In genomic region chr2:64608867-64609228, GRCh38 we compare ENCODE assay signal across 2 cellular contexts.
TF ChIP-seq lines count a peak whose summit lies in the region.

No MANE protein-coding gene starts in this region.

TF ChIP-seq in A549, 52 proteins besides CTCF, POLR2A, EP300 and RAD21 (continued from another document):
- TF ChIP-seq, protein P1, sequence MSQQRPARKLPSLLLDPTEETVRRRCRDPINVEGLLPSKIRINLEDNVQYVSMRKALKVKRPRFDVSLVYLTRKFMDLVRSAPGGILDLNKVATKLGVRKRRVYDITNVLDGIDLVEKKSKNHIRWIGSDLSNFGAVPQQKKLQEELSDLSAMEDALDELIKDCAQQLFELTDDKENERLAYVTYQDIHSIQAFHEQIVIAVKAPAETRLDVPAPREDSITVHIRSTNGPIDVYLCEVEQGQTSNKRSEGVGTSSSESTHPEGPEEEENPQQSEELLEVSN (IDR thresholded peaks at IDR 0.05; ENCODE audit: borderline replicate concordance, low read depth): peak; percentile 86

TF ChIP-seq in GM23338, 12 proteins besides CTCF, POLR2A, EP300 and RAD21 (continued from another document):
- TF ChIP-seq, protein P2, sequence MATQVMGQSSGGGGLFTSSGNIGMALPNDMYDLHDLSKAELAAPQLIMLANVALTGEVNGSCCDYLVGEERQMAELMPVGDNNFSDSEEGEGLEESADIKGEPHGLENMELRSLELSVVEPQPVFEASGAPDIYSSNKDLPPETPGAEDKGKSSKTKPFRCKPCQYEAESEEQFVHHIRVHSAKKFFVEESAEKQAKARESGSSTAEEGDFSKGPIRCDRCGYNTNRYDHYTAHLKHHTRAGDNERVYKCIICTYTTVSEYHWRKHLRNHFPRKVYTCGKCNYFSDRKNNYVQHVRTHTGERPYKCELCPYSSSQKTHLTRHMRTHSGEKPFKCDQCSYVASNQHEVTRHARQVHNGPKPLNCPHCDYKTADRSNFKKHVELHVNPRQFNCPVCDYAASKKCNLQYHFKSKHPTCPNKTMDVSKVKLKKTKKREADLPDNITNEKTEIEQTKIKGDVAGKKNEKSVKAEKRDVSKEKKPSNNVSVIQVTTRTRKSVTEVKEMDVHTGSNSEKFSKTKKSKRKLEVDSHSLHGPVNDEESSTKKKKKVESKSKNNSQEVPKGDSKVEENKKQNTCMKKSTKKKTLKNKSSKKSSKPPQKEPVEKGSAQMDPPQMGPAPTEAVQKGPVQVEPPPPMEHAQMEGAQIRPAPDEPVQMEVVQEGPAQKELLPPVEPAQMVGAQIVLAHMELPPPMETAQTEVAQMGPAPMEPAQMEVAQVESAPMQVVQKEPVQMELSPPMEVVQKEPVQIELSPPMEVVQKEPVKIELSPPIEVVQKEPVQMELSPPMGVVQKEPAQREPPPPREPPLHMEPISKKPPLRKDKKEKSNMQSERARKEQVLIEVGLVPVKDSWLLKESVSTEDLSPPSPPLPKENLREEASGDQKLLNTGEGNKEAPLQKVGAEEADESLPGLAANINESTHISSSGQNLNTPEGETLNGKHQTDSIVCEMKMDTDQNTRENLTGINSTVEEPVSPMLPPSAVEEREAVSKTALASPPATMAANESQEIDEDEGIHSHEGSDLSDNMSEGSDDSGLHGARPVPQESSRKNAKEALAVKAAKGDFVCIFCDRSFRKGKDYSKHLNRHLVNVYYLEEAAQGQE (IDR thresholded peaks at IDR 0.05; ENCODE audit: unreplicated experiment): no peak
- no peak for TF ChIP-seq NANOG (IDR thresholded peaks at IDR 0.05; ENCODE audit: borderline replicate concordance)
- TF ChIP-seq JUNB (IDR thresholded peaks at IDR 0.05; ENCODE audit: unreplicated experiment): no peak
- TF ChIP-seq ZNF114 (CRISPR knock-in tag; IDR thresholded peaks at IDR 0.05): no peak
- TF ChIP-seq, protein P3, sequence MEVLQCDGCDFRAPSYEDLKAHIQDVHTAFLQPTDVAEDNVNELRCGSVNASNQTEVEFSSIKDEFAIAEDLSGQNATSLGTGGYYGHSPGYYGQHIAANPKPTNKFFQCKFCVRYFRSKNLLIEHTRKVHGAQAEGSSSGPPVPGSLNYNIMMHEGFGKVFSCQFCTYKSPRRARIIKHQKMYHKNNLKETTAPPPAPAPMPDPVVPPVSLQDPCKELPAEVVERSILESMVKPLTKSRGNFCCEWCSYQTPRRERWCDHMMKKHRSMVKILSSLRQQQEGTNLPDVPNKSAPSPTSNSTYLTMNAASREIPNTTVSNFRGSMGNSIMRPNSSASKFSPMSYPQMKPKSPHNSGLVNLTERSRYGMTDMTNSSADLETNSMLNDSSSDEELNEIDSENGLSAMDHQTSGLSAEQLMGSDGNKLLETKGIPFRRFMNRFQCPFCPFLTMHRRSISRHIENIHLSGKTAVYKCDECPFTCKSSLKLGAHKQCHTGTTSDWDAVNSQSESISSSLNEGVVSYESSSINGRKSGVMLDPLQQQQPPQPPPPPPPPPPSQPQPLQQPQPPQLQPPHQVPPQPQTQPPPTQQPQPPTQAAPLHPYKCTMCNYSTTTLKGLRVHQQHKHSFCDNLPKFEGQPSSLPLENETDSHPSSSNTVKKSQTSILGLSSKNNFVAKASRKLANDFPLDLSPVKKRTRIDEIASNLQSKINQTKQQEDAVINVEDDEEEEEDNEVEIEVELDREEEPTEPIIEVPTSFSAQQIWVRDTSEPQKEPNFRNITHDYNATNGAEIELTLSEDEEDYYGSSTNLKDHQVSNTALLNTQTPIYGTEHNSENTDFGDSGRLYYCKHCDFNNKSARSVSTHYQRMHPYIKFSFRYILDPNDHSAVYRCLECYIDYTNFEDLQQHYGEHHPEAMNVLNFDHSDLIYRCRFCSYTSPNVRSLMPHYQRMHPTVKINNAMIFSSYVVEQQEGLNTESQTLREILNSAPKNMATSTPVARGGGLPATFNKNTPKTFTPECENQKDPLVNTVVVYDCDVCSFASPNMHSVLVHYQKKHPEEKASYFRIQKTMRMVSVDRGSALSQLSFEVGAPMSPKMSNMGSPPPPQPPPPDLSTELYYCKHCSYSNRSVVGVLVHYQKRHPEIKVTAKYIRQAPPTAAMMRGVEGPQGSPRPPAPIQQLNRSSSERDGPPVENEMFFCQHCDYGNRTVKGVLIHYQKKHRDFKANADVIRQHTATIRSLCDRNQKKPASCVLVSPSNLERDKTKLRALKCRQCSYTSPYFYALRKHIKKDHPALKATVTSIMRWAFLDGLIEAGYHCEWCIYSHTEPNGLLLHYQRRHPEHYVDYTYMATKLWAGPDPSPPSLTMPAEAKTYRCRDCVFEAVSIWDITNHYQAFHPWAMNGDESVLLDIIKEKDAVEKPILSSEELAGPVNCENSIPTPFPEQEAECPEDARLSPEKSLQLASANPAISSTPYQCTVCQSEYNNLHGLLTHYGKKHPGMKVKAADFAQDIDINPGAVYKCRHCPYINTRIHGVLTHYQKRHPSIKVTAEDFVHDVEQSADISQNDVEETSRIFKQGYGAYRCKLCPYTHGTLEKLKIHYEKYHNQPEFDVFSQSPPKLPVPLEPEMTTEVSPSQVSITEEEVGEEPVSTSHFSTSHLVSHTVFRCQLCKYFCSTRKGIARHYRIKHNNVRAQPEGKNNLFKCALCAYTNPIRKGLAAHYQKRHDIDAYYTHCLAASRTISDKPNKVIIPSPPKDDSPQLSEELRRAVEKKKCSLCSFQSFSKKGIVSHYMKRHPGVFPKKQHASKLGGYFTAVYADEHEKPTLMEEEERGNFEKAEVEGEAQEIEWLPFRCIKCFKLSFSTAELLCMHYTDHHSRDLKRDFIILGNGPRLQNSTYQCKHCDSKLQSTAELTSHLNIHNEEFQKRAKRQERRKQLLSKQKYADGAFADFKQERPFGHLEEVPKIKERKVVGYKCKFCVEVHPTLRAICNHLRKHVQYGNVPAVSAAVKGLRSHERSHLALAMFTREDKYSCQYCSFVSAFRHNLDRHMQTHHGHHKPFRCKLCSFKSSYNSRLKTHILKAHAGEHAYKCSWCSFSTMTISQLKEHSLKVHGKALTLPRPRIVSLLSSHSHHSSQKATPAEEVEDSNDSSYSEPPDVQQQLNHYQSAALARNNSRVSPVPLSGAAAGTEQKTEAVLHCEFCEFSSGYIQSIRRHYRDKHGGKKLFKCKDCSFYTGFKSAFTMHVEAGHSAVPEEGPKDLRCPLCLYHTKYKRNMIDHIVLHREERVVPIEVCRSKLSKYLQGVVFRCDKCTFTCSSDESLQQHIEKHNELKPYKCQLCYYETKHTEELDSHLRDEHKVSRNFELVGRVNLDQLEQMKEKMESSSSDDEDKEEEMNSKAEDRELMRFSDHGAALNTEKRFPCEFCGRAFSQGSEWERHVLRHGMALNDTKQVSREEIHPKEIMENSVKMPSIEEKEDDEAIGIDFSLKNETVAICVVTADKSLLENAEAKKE (CRISPR knock-in tag; IDR thresholded peaks at IDR 0.05): no peak
- no peak for TF ChIP-seq CREB1 (CRISPR knock-in tag; IDR thresholded peaks at IDR 0.05; ENCODE audit: low read depth)
- no peak for TF ChIP-seq ZNF331 (CRISPR knock-in tag; IDR thresholded peaks at IDR 0.05; ENCODE audit: low read depth)
- no peak for TF ChIP-seq EZH2 (IDR thresholded peaks at IDR 0.05; ENCODE audit: low read depth, unreplicated experiment)
- no peak for TF ChIP-seq STAT1 (IDR thresholded peaks at IDR 0.05; ENCODE audit: unreplicated experiment)
- TF ChIP-seq EZH2phosphoT487 (IDR thresholded peaks at IDR 0.05; ENCODE audit: unreplicated experiment): no peak
